In the genomic region with DNA sequence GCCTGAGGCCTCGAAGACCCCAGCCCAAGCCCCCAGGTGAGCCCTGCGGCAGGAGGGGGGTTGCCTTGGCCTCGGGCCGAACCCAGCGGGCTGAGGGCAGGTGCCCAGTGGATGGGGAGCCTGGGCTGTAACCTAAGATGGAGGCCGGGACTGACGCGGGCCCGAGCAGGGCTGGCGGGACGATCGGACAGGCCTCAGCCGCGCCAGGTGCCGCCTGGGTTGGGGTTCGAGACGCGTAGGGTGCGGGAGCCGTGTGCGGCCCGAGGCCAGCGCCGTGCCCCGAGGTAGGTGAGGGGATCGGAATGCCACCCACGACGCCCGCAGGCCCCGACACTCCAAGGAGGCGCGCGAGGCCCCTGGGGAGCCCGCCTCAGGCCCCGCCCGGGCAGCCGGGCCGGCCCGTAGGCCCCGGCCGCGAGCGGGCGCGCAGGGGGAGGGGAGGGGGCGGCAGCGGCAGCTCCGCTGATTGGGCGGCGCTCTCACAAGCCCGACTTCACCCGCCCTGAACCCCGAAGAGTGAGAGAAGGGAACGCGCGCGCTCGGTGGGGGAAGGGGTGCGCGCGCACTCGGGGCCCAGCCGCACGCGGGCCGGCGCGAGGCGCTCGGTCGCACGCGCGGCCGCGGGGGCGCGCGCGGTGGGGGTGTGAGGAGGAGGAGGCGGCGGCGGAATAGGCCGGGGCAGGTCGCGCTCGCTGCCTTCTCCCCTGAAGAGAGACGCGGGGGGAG, we compare ENCODE assay signal across 8 cellular contexts. TPM values are rescaled to one million over a fixed set of nuclear protein-coding genes. Genes with fewer than 3 reads are reported as not detected.
DNase-seq lines count a peak whose midpoint lies in the region; ATAC-seq lines count a peak whose summit lies in the region.

A gene with protein sequence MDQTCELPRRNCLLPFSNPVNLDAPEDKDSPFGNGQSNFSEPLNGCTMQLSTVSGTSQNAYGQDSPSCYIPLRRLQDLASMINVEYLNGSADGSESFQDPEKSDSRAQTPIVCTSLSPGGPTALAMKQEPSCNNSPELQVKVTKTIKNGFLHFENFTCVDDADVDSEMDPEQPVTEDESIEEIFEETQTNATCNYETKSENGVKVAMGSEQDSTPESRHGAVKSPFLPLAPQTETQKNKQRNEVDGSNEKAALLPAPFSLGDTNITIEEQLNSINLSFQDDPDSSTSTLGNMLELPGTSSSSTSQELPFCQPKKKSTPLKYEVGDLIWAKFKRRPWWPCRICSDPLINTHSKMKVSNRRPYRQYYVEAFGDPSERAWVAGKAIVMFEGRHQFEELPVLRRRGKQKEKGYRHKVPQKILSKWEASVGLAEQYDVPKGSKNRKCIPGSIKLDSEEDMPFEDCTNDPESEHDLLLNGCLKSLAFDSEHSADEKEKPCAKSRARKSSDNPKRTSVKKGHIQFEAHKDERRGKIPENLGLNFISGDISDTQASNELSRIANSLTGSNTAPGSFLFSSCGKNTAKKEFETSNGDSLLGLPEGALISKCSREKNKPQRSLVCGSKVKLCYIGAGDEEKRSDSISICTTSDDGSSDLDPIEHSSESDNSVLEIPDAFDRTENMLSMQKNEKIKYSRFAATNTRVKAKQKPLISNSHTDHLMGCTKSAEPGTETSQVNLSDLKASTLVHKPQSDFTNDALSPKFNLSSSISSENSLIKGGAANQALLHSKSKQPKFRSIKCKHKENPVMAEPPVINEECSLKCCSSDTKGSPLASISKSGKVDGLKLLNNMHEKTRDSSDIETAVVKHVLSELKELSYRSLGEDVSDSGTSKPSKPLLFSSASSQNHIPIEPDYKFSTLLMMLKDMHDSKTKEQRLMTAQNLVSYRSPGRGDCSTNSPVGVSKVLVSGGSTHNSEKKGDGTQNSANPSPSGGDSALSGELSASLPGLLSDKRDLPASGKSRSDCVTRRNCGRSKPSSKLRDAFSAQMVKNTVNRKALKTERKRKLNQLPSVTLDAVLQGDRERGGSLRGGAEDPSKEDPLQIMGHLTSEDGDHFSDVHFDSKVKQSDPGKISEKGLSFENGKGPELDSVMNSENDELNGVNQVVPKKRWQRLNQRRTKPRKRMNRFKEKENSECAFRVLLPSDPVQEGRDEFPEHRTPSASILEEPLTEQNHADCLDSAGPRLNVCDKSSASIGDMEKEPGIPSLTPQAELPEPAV (N-terminal part only) (plus strand): TSS at position 655 of the 726 bp plus-strand sequence. CDS start 1,331 bp downstream, outside the sequence.

- H3K79me1 ChIP-seq in mesendoderm (ENCODE audit: low read length): peaks cover 11% of the 10 kb centered on the region

- peaks cover 29 to 37% of the 10 kb centered on the region in 2 donors for H3K4me1 Mint-ChIP-seq in effector memory CD8-positive, alpha-beta T cell (ENCODE audit: low read depth in 2 of 2)

- peak within 1 kb of the TSS; percentile 99 for H3K27ac ChIP-seq in mesendoderm (ENCODE audit: low read depth, low read length)

- no CpG with 5 or more reads among the region's 89 CpGs for WGBS in mesendoderm (ENCODE audit: extremely low coverage, insufficient coverage, low lambda C conversion rate)

- peak within 1 kb of the TSS; percentile 96 for H2BK5ac ChIP-seq in mesendoderm (ENCODE audit: low read length)

- peak within 1 kb of the TSS; percentile 87 for H3K4me2 ChIP-seq in mesendoderm (ENCODE audit: low read length)

- H3K9me3 Mint-ChIP-seq in effector memory CD8-positive, alpha-beta T cell: no peaks in the 10 kb centered on the region

- POLR2A ChIA-PET in activated CD8-positive, alpha-beta memory T cell treated with anti-CD3 and anti-CD28 coated beads for 36 hours (lab: Charles Lee): interaction anchor here (0.6 kb wide), 1 partner anchor 168 kb away, joined by 3 read pairs; no protein-coding TSS in a partner anchor

- peak within 1 kb of the TSS; percentile 85 to 88 for H3K27ac Mint-ChIP-seq in effector memory CD8-positive, alpha-beta T cell

- peaks cover 56% of the 10 kb centered on the region for H3K36me3 Mint-ChIP-seq in effector memory CD8-positive, alpha-beta T cell (ENCODE audit: insufficient read depth)

- no peaks in the 10 kb centered on the region for H3K27me3 ChIP-seq in mesendoderm (ENCODE audit: insufficient read depth, low read length, poor library complexity)

- peak within 1 kb of the TSS; percentile 65 for H2AK5ac ChIP-seq in mesendoderm (ENCODE audit: low read length)

- H3K36me3 ChIP-seq in mesendoderm (ENCODE audit: control insufficient read depth, insufficient read depth, low read length): peaks cover 7% of the 10 kb centered on the region

- ATAC-seq in GM18517 (IDR thresholded peaks at IDR 0.05; ENCODE audit: unreplicated experiment) (peak; percentile 57), HG03025 (IDR thresholded peaks at IDR 0.05; ENCODE audit: low FRiP score, unreplicated experiment) (peak; percentile 66)
- peak; percentile 71 for ATAC-seq in effector memory CD8-positive, alpha-beta T cell (replicated peaks)

- peak within 1 kb of the TSS; percentile 100 for H3K23ac ChIP-seq in mesendoderm (ENCODE audit: low read length)

- H4K8ac ChIP-seq in mesendoderm (ENCODE audit: low read depth, low read length): peak within 1 kb of the TSS; percentile 99

- peak within 1 kb of the TSS; percentile 82 to 84 for H3K4me3 Mint-ChIP-seq in effector memory CD8-positive, alpha-beta T cell

- peaks cover 40% of the 10 kb centered on the region for H3K79me2 ChIP-seq in mesendoderm (ENCODE audit: control insufficient read depth, insufficient read depth, low read length)

- peak within 1 kb of the TSS; percentile 98 for H3K4ac ChIP-seq in mesendoderm (ENCODE audit: low read depth, low read length)

- H2BK120ac ChIP-seq in mesendoderm (ENCODE audit: low read depth, low read length): peak within 1 kb of the TSS; percentile 47

- H2BK15ac ChIP-seq in mesendoderm (replicated peaks; ENCODE audit: low read depth): no peak within 1 kb of the TSS

- peak within 1 kb of the TSS; percentile 97 for H3K18ac ChIP-seq in mesendoderm (ENCODE audit: low read length)

- H3K56ac ChIP-seq in mesendoderm (ENCODE audit: low read length): peak within 1 kb of the TSS; percentile 100

- H4K5ac ChIP-seq in mesendoderm (ENCODE audit: low read length): no peak within 1 kb of the TSS

- CTCF ChIA-PET in activated CD8-positive, alpha-beta memory T cell treated with anti-CD3 and anti-CD28 coated beads for 36 hours (lab: Charles Lee): no interaction called here

- H3K27me3 Mint-ChIP-seq in effector memory CD8-positive, alpha-beta T cell: no peaks in the 10 kb centered on the region

- H3K9ac ChIP-seq in mesendoderm (ENCODE audit: low read length): peak within 1 kb of the TSS; percentile 100

- H3K4me3 ChIP-seq in mesendoderm (ENCODE audit: low read length): peak within 1 kb of the TSS; percentile 91

- peaks cover 22% of the 10 kb centered on the region for H3K4me1 ChIP-seq in mesendoderm (ENCODE audit: control insufficient read depth, low read depth, low read length)

- DNase-seq in 8988T: peak; percentile 83
- peak; percentile 55 for DNase-seq in NCI-H510A (lab: John Stamatoyannopoulos, UW)
- DNase-seq in effector memory CD8-positive, alpha-beta T cell: peak; percentile 87 to 90 (median 89)
- DNase-seq in mesendoderm: peak; percentile 97
- DNase-seq in stimulated activated CD8-positive, alpha-beta memory T cell treated with anti-CD3 and anti-CD28 coated beads, Interleukin-12 subunit alpha, Interleukin-12 subunit beta, amount 100 ng/mL, for 24 hours (ENCODE audit: extremely low read depth): peak; percentile 67

RNA-seq across cellular contexts. Expression of the gene that starts here (rescaled TPM):
- total RNA-seq in activated CD8-positive, alpha-beta memory T cell treated with anti-CD3 and anti-CD28 coated beads for 36 hours: 10 to 100 TPM; 78.6 to 80.4 TPM
- 38.2 TPM for polyA plus RNA-seq in mesendoderm (2013, experiment 1 of 2)
- polyA plus RNA-seq in mesendoderm (2013, experiment 2 of 2): 38.5 TPM

Comparison
In these comparisons a context has a peak if more than half of its experiments do, and no peak if none do; other contexts are left out.
1. Peak in every context shown above with its lines: DNase-seq, ATAC-seq, H3K4me3 ChIP-seq and H3K27ac ChIP-seq.